ENCODE assay signal across 20 cellular contexts in genomic region chr10:59831658-59832503, GRCh38.
DNase-seq lines count a peak whose midpoint lies in the region; ATAC-seq and TF ChIP-seq lines count a peak whose summit lies in the region.
"Had no signal": no experiment of that assay in that cellular context is flagged by ENCODE, and none has a peak within 500 bp of the region (broad histone marks: within the 10 kb centered on the region; RNA-seq: fewer than 3 reads in every experiment).

No MANE protein-coding gene starts in this region.

- H3K9me3 ChIP-seq in osteoblast (ENCODE audit: low read depth, low read length) = no peaks in the 10 kb centered on the region
- H3K9me3 ChIP-seq: A549 had no signal

- H3K4me1 ChIP-seq in osteoblast (ENCODE audit: insufficient read depth, low read length) = no peaks in the 10 kb centered on the region
- H3K4me1 ChIP-seq: A549 had no signal

- intact Hi-C loops in activated T-helper 1 cell treated with anti-CD3 and anti-CD28 coated beads, Interleukin-12 subunit alpha, Interleukin-12 subunit beta, Interleukin-2, Interleukin-4 antibody, amounts not matched to agents 30 ng/mL and 10 ng/mL and 1 ng/mL, durations not matched to agents 14 hours and 24 hours and 36 hours (cut with micrococcal nuclease) = loop anchor here (2.0 to 10.0 kb wide), 3 partner anchors 13 to 203 kb away; no protein-coding TSS in a partner anchor

- no peaks in the 10 kb centered on the region for H3K9me3 Mint-ChIP-seq in activated T-cell treated with anti-CD3 and anti-CD28 coated beads, Interleukin-2, amount 50 U/mL, for 24 hours
- H3K9me3 Mint-ChIP-seq in activated T-cell treated with anti-CD3 and anti-CD28 coated beads, Interleukin-2, amount 50 U/mL, for 4 hours = no peaks in the 10 kb centered on the region
- H3K9me3 Mint-ChIP-seq in IgD-negative memory B cell = no peaks in the 10 kb centered on the region
- no peaks in the 10 kb centered on the region for H3K9me3 Mint-ChIP-seq in activated T-helper 1 cell treated with anti-CD3 and anti-CD28 coated beads, Interleukin-12 subunit alpha, Interleukin-12 subunit beta, Interleukin-2, Interleukin-4 antibody, amounts not matched to agents 30 ng/mL and 10 ng/mL and 1 ng/mL, durations not matched to agents 14 hours and 24 hours and 36 hours
- no peaks in the 10 kb centered on the region for H3K9me3 Mint-ChIP-seq in activated CD8-positive, alpha-beta memory T cell treated with anti-CD3 and anti-CD28 coated beads, Interleukin-2, amount 10 ng/mL, durations not matched to agents 7 days and 5 days (ENCODE audit: low read depth)
- H3K9me3 Mint-ChIP-seq: activated naive CD4-positive, alpha-beta T cell treated with anti-CD3 and anti-CD28 coated beads, Interleukin-2, amount 50 U/mL, for 24 hours; CD4-positive, alpha-beta T cell; nephron had no signal

- H3K27me3 ChIP-seq in osteoblast (ENCODE audit: insufficient read depth, low read length) = no peaks in the 10 kb centered on the region

- H3K27me3 Mint-ChIP-seq in activated T-cell treated with anti-CD3 and anti-CD28 coated beads, Interleukin-2, amount 50 U/mL, for 24 hours = no peaks in the 10 kb centered on the region
- H3K27me3 Mint-ChIP-seq in activated T-cell treated with anti-CD3 and anti-CD28 coated beads, Interleukin-2, amount 50 U/mL, for 4 hours (ENCODE audit: low read depth) = no peaks in the 10 kb centered on the region
- no peaks in the 10 kb centered on the region for H3K27me3 Mint-ChIP-seq in IgD-negative memory B cell
- H3K27me3 Mint-ChIP-seq in activated T-helper 1 cell treated with anti-CD3 and anti-CD28 coated beads, Interleukin-12 subunit alpha, Interleukin-12 subunit beta, Interleukin-2, Interleukin-4 antibody, amounts not matched to agents 30 ng/mL and 10 ng/mL and 1 ng/mL, durations not matched to agents 14 hours and 24 hours and 36 hours (ENCODE audit: insufficient read depth) = no peaks in the 10 kb centered on the region
- no peaks in the 10 kb centered on the region for H3K27me3 Mint-ChIP-seq in activated CD8-positive, alpha-beta memory T cell treated with anti-CD3 and anti-CD28 coated beads, Interleukin-2, amount 10 ng/mL, durations not matched to agents 7 days and 5 days
- H3K27me3 Mint-ChIP-seq: activated naive CD4-positive, alpha-beta T cell treated with anti-CD3 and anti-CD28 coated beads, Interleukin-2, amount 50 U/mL, for 24 hours; CD4-positive, alpha-beta T cell had no signal

- H3K27ac Mint-ChIP-seq in activated T-cell treated with anti-CD3 and anti-CD28 coated beads, Interleukin-2, amount 50 U/mL, for 24 hours = peak overlapping the region; percentile 18
- peak overlapping the region in 2 of 3 donors; percentile 5 to 18 for H3K27ac Mint-ChIP-seq in IgD-negative memory B cell
- peak overlapping the region; percentile 44 for H3K27ac Mint-ChIP-seq in activated T-helper 1 cell treated with anti-CD3 and anti-CD28 coated beads, Interleukin-12 subunit alpha, Interleukin-12 subunit beta, Interleukin-2, Interleukin-4 antibody, amounts not matched to agents 30 ng/mL and 10 ng/mL and 1 ng/mL, durations not matched to agents 14 hours and 24 hours and 36 hours
- no peak overlapping the region for H3K27ac Mint-ChIP-seq in activated CD8-positive, alpha-beta memory T cell treated with anti-CD3 and anti-CD28 coated beads, Interleukin-2, amount 10 ng/mL, durations not matched to agents 7 days and 5 days
- H3K27ac Mint-ChIP-seq: activated naive CD4-positive, alpha-beta T cell treated with anti-CD3 and anti-CD28 coated beads, Interleukin-2, amount 50 U/mL, for 24 hours; CD4-positive, alpha-beta T cell; nephron had no signal

- no peak overlapping the region for H3K4me3 Mint-ChIP-seq in activated T-cell treated with anti-CD3 and anti-CD28 coated beads, Interleukin-2, amount 50 U/mL, for 24 hours
- H3K4me3 Mint-ChIP-seq in activated T-cell treated with anti-CD3 and anti-CD28 coated beads, Interleukin-2, amount 50 U/mL, for 4 hours = no peak overlapping the region
- H3K4me3 Mint-ChIP-seq in IgD-negative memory B cell = peak overlapping the region in 2 of 4 donors; percentile 3 to 18
- H3K4me3 Mint-ChIP-seq in activated T-helper 1 cell treated with anti-CD3 and anti-CD28 coated beads, Interleukin-12 subunit alpha, Interleukin-12 subunit beta, Interleukin-2, Interleukin-4 antibody, amounts not matched to agents 30 ng/mL and 10 ng/mL and 1 ng/mL, durations not matched to agents 14 hours and 24 hours and 36 hours = no peak overlapping the region
- H3K4me3 Mint-ChIP-seq in activated CD8-positive, alpha-beta memory T cell treated with anti-CD3 and anti-CD28 coated beads, Interleukin-2, amount 10 ng/mL, durations not matched to agents 7 days and 5 days = no peak overlapping the region
- H3K4me3 Mint-ChIP-seq: activated naive CD4-positive, alpha-beta T cell treated with anti-CD3 and anti-CD28 coated beads, Interleukin-2, amount 50 U/mL, for 24 hours; CD4-positive, alpha-beta T cell; nephron had no signal

- H3K27ac ChIP-seq in osteoblast (ENCODE audit: low read depth, low read length) = no peak overlapping the region
- H3K27ac ChIP-seq: A549, coronary artery, KMS-11 had no signal

- H3K36me3 Mint-ChIP-seq in activated T-cell treated with anti-CD3 and anti-CD28 coated beads, Interleukin-2, amount 50 U/mL, for 24 hours (ENCODE audit: low read depth) = peaks cover 70% of the 10 kb centered on the region
- H3K36me3 Mint-ChIP-seq in activated T-cell treated with anti-CD3 and anti-CD28 coated beads, Interleukin-2, amount 50 U/mL, for 4 hours (ENCODE audit: insufficient read depth) = peaks cover 30% of the 10 kb centered on the region
- H3K36me3 Mint-ChIP-seq in IgD-negative memory B cell = peaks cover 3% of the 10 kb centered on the region
- peaks cover 34% of the 10 kb centered on the region for H3K36me3 Mint-ChIP-seq in activated T-helper 1 cell treated with anti-CD3 and anti-CD28 coated beads, Interleukin-12 subunit alpha, Interleukin-12 subunit beta, Interleukin-2, Interleukin-4 antibody, amounts not matched to agents 30 ng/mL and 10 ng/mL and 1 ng/mL, durations not matched to agents 14 hours and 24 hours and 36 hours (ENCODE audit: low read depth)
- H3K36me3 Mint-ChIP-seq in activated CD8-positive, alpha-beta memory T cell treated with anti-CD3 and anti-CD28 coated beads, Interleukin-2, amount 10 ng/mL, durations not matched to agents 7 days and 5 days = peaks cover 21% of the 10 kb centered on the region

- H3K4me1 Mint-ChIP-seq in activated T-cell treated with anti-CD3 and anti-CD28 coated beads, Interleukin-2, amount 50 U/mL, for 24 hours (ENCODE audit: low read depth) = peaks cover 57% of the 10 kb centered on the region
- H3K4me1 Mint-ChIP-seq in activated T-cell treated with anti-CD3 and anti-CD28 coated beads, Interleukin-2, amount 50 U/mL, for 4 hours (ENCODE audit: low read depth) = peaks cover 34% of the 10 kb centered on the region
- H3K4me1 Mint-ChIP-seq in IgD-negative memory B cell = peaks cover 33 to 54% (median 33%) of the 10 kb centered on the region in 3 donors
- H3K4me1 Mint-ChIP-seq in activated T-helper 1 cell treated with anti-CD3 and anti-CD28 coated beads, Interleukin-12 subunit alpha, Interleukin-12 subunit beta, Interleukin-2, Interleukin-4 antibody, amounts not matched to agents 30 ng/mL and 10 ng/mL and 1 ng/mL, durations not matched to agents 14 hours and 24 hours and 36 hours (ENCODE audit: low read depth) = peaks cover 61% of the 10 kb centered on the region
- H3K4me1 Mint-ChIP-seq in activated CD8-positive, alpha-beta memory T cell treated with anti-CD3 and anti-CD28 coated beads, Interleukin-2, amount 10 ng/mL, durations not matched to agents 7 days and 5 days = peaks cover 24% of the 10 kb centered on the region

- no peak overlapping the region for H3K4me3 ChIP-seq in osteoblast (ENCODE audit: insufficient read depth, low read length)
- H3K4me3 ChIP-seq: A549, coronary artery had no signal

- peaks cover 15% of the 10 kb centered on the region for H4K20me1 ChIP-seq in osteoblast (ENCODE audit: insufficient read depth, low read length)

- H3K36me3 ChIP-seq in osteoblast (ENCODE audit: insufficient read depth, low read length) = peaks cover 4% of the 10 kb centered on the region

- ATAC-seq in activated T-cell treated with anti-CD3 and anti-CD28 coated beads, Interleukin-2, amount 50 U/mL, for 4 hours = no peak
- ATAC-seq in activated CD8-positive, alpha-beta memory T cell treated with anti-CD3 and anti-CD28 coated beads, Interleukin-2, amount 10 ng/mL, durations not matched to agents 7 days and 5 days = no peak
- ATAC-seq in HG02840 (IDR thresholded peaks at IDR 0.05; ENCODE audit: low FRiP score, unreplicated experiment) = no peak
- ATAC-seq: A549, HCT116 had no signal

- no peak for TF ChIP-seq CTCF in osteoblast (IDR thresholded peaks at IDR 0.05; ENCODE audit: extremely low read depth, low read depth, low read length)

- CTCF ChIA-PET in activated CD8-positive, alpha-beta memory T cell treated with anti-CD3 and anti-CD28 coated beads, Interleukin-2, amount 10 ng/mL, durations not matched to agents 7 days and 5 days (lab: Charles Lee) = interaction anchor here (0.7 to 2.0 kb wide), 5 partner anchors 19 to 208 kb away, joined by 3 to 6 read pairs (median 5); partner anchors contain the start of gene CCDC6

- no peak overlapping the region for H2AFZ ChIP-seq in osteoblast (ENCODE audit: low read length)

- H3K79me2 ChIP-seq in osteoblast (ENCODE audit: insufficient read depth, low read length) = peaks cover 14% of the 10 kb centered on the region

- DNase-seq in activated T-cell treated with anti-CD3 and anti-CD28 coated beads, Interleukin-2, amount 50 U/mL, for 24 hours = no peak
- DNase-seq in activated T-cell treated with anti-CD3 and anti-CD28 coated beads, Interleukin-2, amount 50 U/mL, for 4 hours = no peak
- DNase-seq in activated T-helper 1 cell treated with anti-CD3 and anti-CD28 coated beads, Interleukin-12 subunit alpha, Interleukin-12 subunit beta, Interleukin-2, Interleukin-4 antibody, amounts not matched to agents 30 ng/mL and 10 ng/mL and 1 ng/mL, durations not matched to agents 14 hours and 24 hours and 36 hours (ENCODE audit: low spot score) = no peak
- DNase-seq in osteoblast (ENCODE audit: insufficient read length, low spot score, missing footprints) = peak; percentile 25
- no peak for DNase-seq in NCI-H146 treated with DMSO at 0.1 percent for 48 hours (lab: John Stamatoyannopoulos, UW; ENCODE audit: unreplicated experiment)
- DNase-seq in activated CD8-positive, alpha-beta memory T cell treated with anti-CD3 and anti-CD28 coated beads, Interleukin-2, amount 10 ng/mL, durations not matched to agents 7 days and 5 days = no peak
- DNase-seq: activated CD4-positive, alpha-beta T cell treated with anti-CD3 and anti-CD28 coated beads, Interleukin-2, amount 50 U/mL, for 1 hour; CD4-positive, alpha-beta T cell; DMS53; foreskin melanocyte; NCI-H1092 treated with DMSO at 0.1 percent for 48 hours; NCI-H510A treated with DMSO at 0.1 percent for 48 hours had no signal

- no peak overlapping the region for H3K4me2 ChIP-seq in osteoblast (ENCODE audit: insufficient read depth, low read length)
- H3K4me2 ChIP-seq: A549, KMS-11 had no signal
